Comparison of ENCODE assay signal across 13 cellular contexts in genomic region chr17:28133562-28133970, GRCh38.
DNase-seq lines count a peak whose midpoint lies in the region; ATAC-seq, FAIRE-seq and TF ChIP-seq lines count a peak whose summit lies in the region.
"Had no signal": no experiment of that assay in that cellular context is flagged by ENCODE, and none has a peak within 500 bp of the region (broad histone marks: within the 10 kb centered on the region; RNA-seq: fewer than 3 reads in every experiment).

No MANE protein-coding gene starts in this region.

- ATAC-seq in GM19324 (IDR thresholded peaks at IDR 0.05; ENCODE audit: low FRiP score, unreplicated experiment) (no peak), GM21723 (IDR thresholded peaks at IDR 0.05; ENCODE audit: unreplicated experiment) (no peak)

- H3K27ac Mint-ChIP-seq in type B pancreatic cell = no peak overlapping the region
- H3K27ac Mint-ChIP-seq: mesothelial cell of epicardium had no signal

- peaks cover 24% of the 10 kb centered on the region for H3K36me3 ChIP-seq in MG63

- no peaks in the 10 kb centered on the region for H3K27me3 Mint-ChIP-seq in type B pancreatic cell

- no peaks in the 10 kb centered on the region for H3K9me3 Mint-ChIP-seq in type B pancreatic cell
- H3K9me3 Mint-ChIP-seq: mesothelial cell of epicardium had no signal

- H3K9me3 ChIP-seq in MG63 = no peaks in the 10 kb centered on the region

- DNase-seq in D721Med (ENCODE audit: insufficient read length, low spot score) (no peak), MG63 (peak; percentile 19), cardiac fibroblast (ENCODE audit: low read depth in 2 of 2) (peak; percentile 21 to 82), non-pigmented ciliary epithelial cell (ENCODE audit: low read depth) (peak; percentile 34), type B pancreatic cell (ENCODE audit: extremely low spot score, unreplicated experiment) (no peak)
- DNase-seq: activated T-cell treated with anti-CD3 and anti-CD28 coated beads, Interleukin-2, amount 50 U/mL, for 48 hours; cortex of kidney; DND-41; KBM-7 had no signal

- no peak overlapping the region for H3K4me3 ChIP-seq in MG63
- H3K4me3 ChIP-seq in cardiac fibroblast (replicated peaks in 1 of 2; ENCODE audit: low read depth in 2 of 2, low read length in 2 of 2) = no peak overlapping the region
- H3K4me3 ChIP-seq: hepatocyte had no signal

- no peaks in the 10 kb centered on the region for H3K4me1 Mint-ChIP-seq in type B pancreatic cell (ENCODE audit: unreplicated experiment)

- no peak overlapping the region for H3K4me3 Mint-ChIP-seq in type B pancreatic cell
- H3K4me3 Mint-ChIP-seq: mesothelial cell of epicardium had no signal

- H3K27me3 ChIP-seq in MG63 = no peaks in the 10 kb centered on the region
- H3K27me3 ChIP-seq: hepatocyte had no signal

- peak; percentile 16 for FAIRE-seq in D721Med (lab: Jason Lieb, UNC)

- H3K36me3 Mint-ChIP-seq in type B pancreatic cell = peaks cover 14% of the 10 kb centered on the region

- TF ChIP-seq CTCF in D721Med (IDR thresholded peaks at IDR 0.05; ENCODE audit: insufficient read depth, missing control alignments) = no peak
- TF ChIP-seq CTCF in cardiac fibroblast (IDR thresholded peaks at IDR 0.05; ENCODE audit: low read depth, low read length) = no peak
- TF ChIP-seq CTCF in type B pancreatic cell (conservative IDR thresholded peaks at IDR 0.05) = no peak

Comparison
In these comparisons a context has a peak if more than half of its experiments do, and no peak if none do; other contexts are left out.
1. DNase-seq: peak in MG63 (single experiment), cardiac fibroblast (2 of 2) and non-pigmented ciliary epithelial cell (single experiment); none in D721Med (single experiment) and type B pancreatic cell (single experiment).